Comparison of ENCODE assay signal across 1 cellular context in genomic region chr3:43013256-43013655, GRCh38.
TF ChIP-seq lines count a peak whose summit lies in the region.

No MANE protein-coding gene starts in this region.

TF ChIP-seq in IMR-90, 13 proteins besides CTCF, POLR2A, EP300 and RAD21 (continued from another document):
- no peak for TF ChIP-seq CEBPB (IDR thresholded peaks at IDR 0.05; ENCODE audit: low read depth, low read length)
- no peak for TF ChIP-seq MAFK (IDR thresholded peaks at IDR 0.05; ENCODE audit: low read depth, low read length)
